ENCODE assay signal across 1 cellular context in the genomic region with DNA sequence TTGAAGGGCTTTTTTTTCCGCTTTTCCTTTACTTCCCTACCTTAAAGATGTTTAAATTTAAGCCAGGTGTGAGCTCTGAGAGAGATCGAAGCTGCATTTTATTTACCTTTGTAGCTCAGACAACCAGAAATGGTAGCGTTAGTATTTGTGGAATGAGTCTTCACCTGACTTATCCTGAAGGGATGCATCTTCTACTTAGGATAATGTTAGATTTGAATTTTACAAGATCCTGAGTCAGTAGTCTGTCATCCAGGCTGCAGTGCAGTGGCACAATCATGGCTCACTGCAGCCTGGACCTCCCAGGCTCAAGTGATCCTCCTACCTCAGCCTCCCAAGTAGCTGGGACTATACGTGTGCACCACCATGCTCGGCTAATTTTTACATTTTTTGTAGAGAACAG.
TF ChIP-seq lines count a peak whose summit lies in the region.

No MANE protein-coding gene starts in this region.

TF ChIP-seq in SK-N-SH, 30 proteins besides CTCF, POLR2A, EP300 and RAD21:
- TF ChIP-seq, protein P1, sequence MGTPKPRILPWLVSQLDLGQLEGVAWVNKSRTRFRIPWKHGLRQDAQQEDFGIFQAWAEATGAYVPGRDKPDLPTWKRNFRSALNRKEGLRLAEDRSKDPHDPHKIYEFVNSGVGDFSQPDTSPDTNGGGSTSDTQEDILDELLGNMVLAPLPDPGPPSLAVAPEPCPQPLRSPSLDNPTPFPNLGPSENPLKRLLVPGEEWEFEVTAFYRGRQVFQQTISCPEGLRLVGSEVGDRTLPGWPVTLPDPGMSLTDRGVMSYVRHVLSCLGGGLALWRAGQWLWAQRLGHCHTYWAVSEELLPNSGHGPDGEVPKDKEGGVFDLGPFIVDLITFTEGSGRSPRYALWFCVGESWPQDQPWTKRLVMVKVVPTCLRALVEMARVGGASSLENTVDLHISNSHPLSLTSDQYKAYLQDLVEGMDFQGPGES (IDR thresholded peaks at IDR 0.05; ENCODE audit: low read depth, low read length) = no peak
- TF ChIP-seq, protein P2, sequence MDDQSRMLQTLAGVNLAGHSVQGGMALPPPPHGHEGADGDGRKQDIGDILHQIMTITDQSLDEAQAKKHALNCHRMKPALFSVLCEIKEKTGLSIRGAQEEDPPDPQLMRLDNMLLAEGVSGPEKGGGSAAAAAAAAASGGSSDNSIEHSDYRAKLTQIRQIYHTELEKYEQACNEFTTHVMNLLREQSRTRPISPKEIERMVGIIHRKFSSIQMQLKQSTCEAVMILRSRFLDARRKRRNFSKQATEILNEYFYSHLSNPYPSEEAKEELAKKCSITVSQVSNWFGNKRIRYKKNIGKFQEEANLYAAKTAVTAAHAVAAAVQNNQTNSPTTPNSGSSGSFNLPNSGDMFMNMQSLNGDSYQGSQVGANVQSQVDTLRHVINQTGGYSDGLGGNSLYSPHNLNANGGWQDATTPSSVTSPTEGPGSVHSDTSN (IDR thresholded peaks at IDR 0.05) = no peak
- TF ChIP-seq, protein P3, sequence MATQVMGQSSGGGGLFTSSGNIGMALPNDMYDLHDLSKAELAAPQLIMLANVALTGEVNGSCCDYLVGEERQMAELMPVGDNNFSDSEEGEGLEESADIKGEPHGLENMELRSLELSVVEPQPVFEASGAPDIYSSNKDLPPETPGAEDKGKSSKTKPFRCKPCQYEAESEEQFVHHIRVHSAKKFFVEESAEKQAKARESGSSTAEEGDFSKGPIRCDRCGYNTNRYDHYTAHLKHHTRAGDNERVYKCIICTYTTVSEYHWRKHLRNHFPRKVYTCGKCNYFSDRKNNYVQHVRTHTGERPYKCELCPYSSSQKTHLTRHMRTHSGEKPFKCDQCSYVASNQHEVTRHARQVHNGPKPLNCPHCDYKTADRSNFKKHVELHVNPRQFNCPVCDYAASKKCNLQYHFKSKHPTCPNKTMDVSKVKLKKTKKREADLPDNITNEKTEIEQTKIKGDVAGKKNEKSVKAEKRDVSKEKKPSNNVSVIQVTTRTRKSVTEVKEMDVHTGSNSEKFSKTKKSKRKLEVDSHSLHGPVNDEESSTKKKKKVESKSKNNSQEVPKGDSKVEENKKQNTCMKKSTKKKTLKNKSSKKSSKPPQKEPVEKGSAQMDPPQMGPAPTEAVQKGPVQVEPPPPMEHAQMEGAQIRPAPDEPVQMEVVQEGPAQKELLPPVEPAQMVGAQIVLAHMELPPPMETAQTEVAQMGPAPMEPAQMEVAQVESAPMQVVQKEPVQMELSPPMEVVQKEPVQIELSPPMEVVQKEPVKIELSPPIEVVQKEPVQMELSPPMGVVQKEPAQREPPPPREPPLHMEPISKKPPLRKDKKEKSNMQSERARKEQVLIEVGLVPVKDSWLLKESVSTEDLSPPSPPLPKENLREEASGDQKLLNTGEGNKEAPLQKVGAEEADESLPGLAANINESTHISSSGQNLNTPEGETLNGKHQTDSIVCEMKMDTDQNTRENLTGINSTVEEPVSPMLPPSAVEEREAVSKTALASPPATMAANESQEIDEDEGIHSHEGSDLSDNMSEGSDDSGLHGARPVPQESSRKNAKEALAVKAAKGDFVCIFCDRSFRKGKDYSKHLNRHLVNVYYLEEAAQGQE (IDR thresholded peaks at IDR 0.05; ENCODE audit: low read depth, low read length) = no peak
- TF ChIP-seq RFX5 (IDR thresholded peaks at IDR 0.05; ENCODE audit: low read length) = no peak
- no peak for TF ChIP-seq FOXM1 (IDR thresholded peaks at IDR 0.05; ENCODE audit: low read depth)
- TF ChIP-seq SIN3A (IDR thresholded peaks at IDR 0.05; ENCODE audit: borderline replicate concordance, low read depth, low read length) = no peak
- TF ChIP-seq FOSL2 (IDR thresholded peaks at IDR 0.05; ENCODE audit: borderline replicate concordance, low read depth) = no peak
